Comparison of ENCODE assay signal across 24 cellular contexts in genomic region chr11:128018692-128019091, GRCh38.
DNase-seq lines count a peak whose midpoint lies in the region; ATAC-seq, FAIRE-seq and TF ChIP-seq lines count a peak whose summit lies in the region.
"Had no signal": no experiment of that assay in that cellular context is flagged by ENCODE, and none has a peak within 500 bp of the region (broad histone marks: within the 10 kb centered on the region; RNA-seq: fewer than 3 reads in every experiment).

No MANE protein-coding gene starts in this region.

- H2AFZ ChIP-seq in HepG2 (ENCODE audit: low read length) (no peak overlapping the region), GM23248 (no peak overlapping the region)
- H2AFZ ChIP-seq: GM23338 had no signal

- H3K27me3 ChIP-seq in HepG2 (ENCODE audit: control insufficient read depth in 1 of 2, insufficient read depth in 2 of 2, low read length in 2 of 2) (no peaks in the 10 kb centered on the region), right lobe of liver (no peaks in the 10 kb centered on the region), GM23248 (replicated peaks; ENCODE audit: insufficient read depth) (no peaks in the 10 kb centered on the region), esophagus muscularis mucosa (peaks cover 0 to 6% (median 0%) of the 10 kb centered on the region in 4 donors), esophagus squamous epithelium (no peaks in the 10 kb centered on the region)
- H3K27me3 ChIP-seq: BLaER1 treated with 17β-estradiol and CSF1 and Interleukin-3, amounts not matched to agents 10 nM and 100 nM had no signal

- 37% methylated on average over 6 of the region's 6 CpGs for WGBS in HepG2 (ENCODE audit: low lambda C conversion rate)
- 68% methylated on average over 2 of the region's 6 CpGs for WGBS in right lobe of liver (ENCODE audit: insufficient coverage, low coverage, low lambda C conversion rate, missing lambda C conversion rate)
- 80 to 90% methylated on average over 6 of the region's 6 CpGs for WGBS in GM23248 (ENCODE audit: low coverage in 1 of 2, low lambda C conversion rate in 2 of 2, missing lambda C conversion rate in 2 of 2), 2 experiments
- 94% methylated on average over 6 of the region's 6 CpGs for WGBS in esophagus muscularis mucosa
- 91 to 94% methylated on average over 6 of the region's 6 CpGs for WGBS in esophagus squamous epithelium, 2 donors

- TF ChIP-seq POLR2A in HepG2 (IDR thresholded peaks at IDR 0.05; ENCODE audit: insufficient read depth in 1 of 2, low read depth in 2 of 2, low read length in 2 of 2) (no peak), right lobe of liver (IDR thresholded peaks at IDR 0.05) (no peak), esophagus muscularis mucosa (IDR thresholded peaks at IDR 0.05; ENCODE audit: low read depth) (no peak), esophagus squamous epithelium (IDR thresholded peaks at IDR 0.05) (no peak)

- H3K79me2 ChIP-seq in HepG2 (ENCODE audit: insufficient read depth, low read length) (no peaks in the 10 kb centered on the region), GM23248 (ENCODE audit: insufficient read depth) (no peaks in the 10 kb centered on the region)

- POLR2A ChIA-PET in HepG2 (lab: Yijun Ruan, JAX): no interaction called here

- TF ChIP-seq EP300 in HepG2 (IDR thresholded peaks at IDR 0.05; ENCODE audit: low read depth in 2 of 2, low read length in 2 of 2): no peak
- no peak for TF ChIP-seq EP300 in HepG2 (CRISPR knock-in tag; IDR thresholded peaks at IDR 0.05; ENCODE audit: borderline replicate concordance)
- no peak for TF ChIP-seq EP300 in esophagus muscularis mucosa (IDR thresholded peaks at IDR 0.05)

- no peak for TF ChIP-seq RAD21 in HepG2 (CRISPR knock-in tag; IDR thresholded peaks at IDR 0.05)

- DNase-seq in HepG2 (ENCODE audit: low spot score) (no peak), right lobe of liver (no peak), GM23248 (peak; percentile 33), RPMI7951 (ENCODE audit: low read depth) (peak; percentile 47), esophagus muscularis mucosa (ENCODE audit: extremely low spot score) (peak; percentile 70), C1 segment of cervical spinal cord (lab: John Stamatoyannopoulos, UW) (no peak), esophagus squamous epithelium (lab: John Stamatoyannopoulos, UW) (no peak)
- DNase-seq: 8988T; CD4-positive, CD25-positive, alpha-beta regulatory T cell; CD8-positive, alpha-beta memory T cell; COR-L47; DMS 273 treated with DMSO at 0.1 percent for 48 hours; DMS53; HCEC 1CT; KG1 had no signal

- 0 out of 2 replicates have a peak, but pooled peaks cover 14% of the 10 kb centered on the region for H3F3A ChIP-seq in GM23248 (ENCODE audit: insufficient read depth)

- H3K36me3 ChIP-seq in HepG2 (replicated peaks in 1 of 2; ENCODE audit: control insufficient read depth in 1 of 2, insufficient read depth in 2 of 2, low read length in 2 of 2): no peaks in the 10 kb centered on the region
- no peaks in the 10 kb centered on the region for H3K36me3 ChIP-seq in right lobe of liver
- no peaks in the 10 kb centered on the region for H3K36me3 ChIP-seq in GM23248 (ENCODE audit: low read depth)
- no peaks in the 10 kb centered on the region for H3K36me3 ChIP-seq in esophagus muscularis mucosa
- H3K36me3 ChIP-seq in esophagus squamous epithelium: no peaks in the 10 kb centered on the region
- H3K36me3 ChIP-seq: BLaER1 treated with 17β-estradiol and CSF1 and Interleukin-3, amounts not matched to agents 10 nM and 100 nM had no signal

- no TSS peak for BruUV-seq in HepG2 (replicated peaks; lab: Mats Ljungman, UMichigan)

- H3K9me2 ChIP-seq in GM23248 (ENCODE audit: insufficient read depth): no peaks in the 10 kb centered on the region

- intact Hi-C loops in HepG2 (cut with micrococcal nuclease; ENCODE audit: unreplicated experiment): no loop called here
- intact Hi-C loops in right lobe of liver (cut with DNase I): no loop called here
- intact Hi-C loops in esophagus muscularis mucosa (cut with DNase I): no loop called here
- intact Hi-C loops in esophagus squamous epithelium (cut with DNase I): no loop called here

- H4K20me1 ChIP-seq in HepG2 (ENCODE audit: insufficient read depth, low read length) (no peaks in the 10 kb centered on the region), GM23248 (ENCODE audit: insufficient read depth) (no peaks in the 10 kb centered on the region)
- H4K20me1 ChIP-seq: BLaER1 treated with 17β-estradiol and CSF1 and Interleukin-3, amounts not matched to agents 10 nM and 100 nM had no signal

- H3K4me2 ChIP-seq in HepG2 (ENCODE audit: low read depth, low read length): no peak overlapping the region
- H3K4me2 ChIP-seq in GM23248 (ENCODE audit: unreplicated experiment): no peak overlapping the region
- H3K4me2 ChIP-seq: BLaER1 treated with 17β-estradiol and CSF1 and Interleukin-3, amounts not matched to agents 10 nM and 100 nM; GM23338 had no signal

- no peak for FAIRE-seq in HepG2 (lab: Jason Lieb, UNC)
- FAIRE-seq: G401.6, GM12891, GM19239, H54, HTR-8/SVneo had no signal

- H3K27ac ChIP-seq in HepG2 (ENCODE audit: extremely low read length, insufficient read depth, low read length) (no peak overlapping the region), right lobe of liver (no peak overlapping the region), GM23248 (no peak overlapping the region), esophagus muscularis mucosa (replicated peaks in 1 of 4) (no peak overlapping the region), esophagus squamous epithelium (no peak overlapping the region)
- H3K27ac ChIP-seq: BLaER1 treated with 17β-estradiol and CSF1 and Interleukin-3, amounts not matched to agents 10 nM and 100 nM; HL-60 had no signal

- CTCF ChIA-PET in HepG2 (lab: Yijun Ruan, JAX; ENCODE audit: low intra/inter-chr PET ratio, low total read pairs): no interaction called here

- ATAC-seq in HepG2 (no peak), right lobe of liver (no peak), HG03457 (IDR thresholded peaks at IDR 0.05; ENCODE audit: unreplicated experiment) (no peak)
- ATAC-seq: GM23338 had no signal

- peaks cover 17% of the 10 kb centered on the region for H3K9me3 ChIP-seq in HepG2 (ENCODE audit: low read length)
- H3K9me3 ChIP-seq in right lobe of liver: no peaks in the 10 kb centered on the region
- no peaks in the 10 kb centered on the region for H3K9me3 ChIP-seq in GM23248 (ENCODE audit: low read depth)
- H3K9me3 ChIP-seq in esophagus muscularis mucosa: no peaks in the 10 kb centered on the region
- H3K9me3 ChIP-seq in esophagus squamous epithelium: no peaks in the 10 kb centered on the region
- H3K9me3 ChIP-seq: BLaER1 treated with 17β-estradiol and CSF1 and Interleukin-3, amounts not matched to agents 10 nM and 100 nM had no signal

- H3K4me3 ChIP-seq in HepG2 (replicated peaks in 1 of 3; ENCODE audit: insufficient read depth in 1 of 3, low read depth in 2 of 3, low read length in 3 of 3): no peak overlapping the region
- H3K4me3 ChIP-seq in right lobe of liver: no peak overlapping the region
- no peak overlapping the region for H3K4me3 ChIP-seq in GM23248
- H3K4me3 ChIP-seq in esophagus muscularis mucosa: no peak overlapping the region
- no peak overlapping the region for H3K4me3 ChIP-seq in esophagus squamous epithelium
- H3K4me3 ChIP-seq: BLaER1 treated with 17β-estradiol and CSF1 and Interleukin-3, amounts not matched to agents 10 nM and 100 nM; GM23338 had no signal

- H3K4me1 ChIP-seq in HepG2 (ENCODE audit: insufficient read depth, low read length) (no peaks in the 10 kb centered on the region), right lobe of liver (peaks cover 0 to 17% (median 5%) of the 10 kb centered on the region in 4 donors), GM23248 (ENCODE audit: insufficient read depth) (peaks cover 14% of the 10 kb centered on the region), esophagus muscularis mucosa (no peaks in the 10 kb centered on the region), esophagus squamous epithelium (no peaks in the 10 kb centered on the region)
- H3K4me1 ChIP-seq: BLaER1 treated with 17β-estradiol and CSF1 and Interleukin-3, amounts not matched to agents 10 nM and 100 nM had no signal

- TF ChIP-seq CTCF in HepG2 (CRISPR knock-in tag; IDR thresholded peaks at IDR 0.05) (no peak), right lobe of liver (IDR thresholded peaks at IDR 0.05) (no peak), esophagus muscularis mucosa (IDR thresholded peaks at IDR 0.05) (no peak), esophagus squamous epithelium (IDR thresholded peaks at IDR 0.05) (no peak)

- in situ Hi-C loops in HepG2 (cut with HindIII; ENCODE audit: extremely low pct_ligation_motif_present, low pct_unique_long_range_greater_than_20kb): no loop called here
- in situ Hi-C loops in GM23248 (cut with MboI): loop anchor here (10.0 kb wide), 1 partner anchor 174 kb away; no protein-coding TSS in a partner anchor

- H3K9ac ChIP-seq in HepG2 (ENCODE audit: insufficient read depth, low read depth, low read length) (no peak overlapping the region), GM23248 (no peak overlapping the region)
- H3K9ac ChIP-seq: BLaER1 treated with 17β-estradiol and CSF1 and Interleukin-3, amounts not matched to agents 10 nM and 100 nM had no signal

TF ChIP-seq in HepG2, 621 proteins besides CTCF, POLR2A, EP300 and RAD21:
- TF ChIP-seq CCDC6 (CRISPR knock-in tag; IDR thresholded peaks at IDR 0.05) (no peak), KDM3A (CRISPR knock-in tag; IDR thresholded peaks at IDR 0.05; ENCODE audit: low read depth) (no peak), SP1 (IDR thresholded peaks at IDR 0.05) (no peak), SP1 (CRISPR knock-in tag; IDR thresholded peaks at IDR 0.05) (no peak), PLRG1 (conservative IDR thresholded peaks at IDR 0.05) (no peak), ATF7 (IDR thresholded peaks at IDR 0.05) (peak; percentile 50), ATF7 (CRISPR knock-in tag; IDR thresholded peaks at IDR 0.05) (no peak), ARNT (IDR thresholded peaks at IDR 0.05) (no peak)

Comparison
In these comparisons a context has a peak if more than half of its experiments do, and no peak if none do; other contexts are left out.
1. DNase-seq: peak in GM23248 (single experiment), RPMI7951 (single experiment) and esophagus muscularis mucosa (single experiment); none in HepG2 (single experiment), right lobe of liver (0 of 3), C1 segment of cervical spinal cord (0 of 14) and esophagus squamous epithelium (single experiment).